Comparison of ENCODE assay signal across 2 cellular contexts in the genomic region with DNA sequence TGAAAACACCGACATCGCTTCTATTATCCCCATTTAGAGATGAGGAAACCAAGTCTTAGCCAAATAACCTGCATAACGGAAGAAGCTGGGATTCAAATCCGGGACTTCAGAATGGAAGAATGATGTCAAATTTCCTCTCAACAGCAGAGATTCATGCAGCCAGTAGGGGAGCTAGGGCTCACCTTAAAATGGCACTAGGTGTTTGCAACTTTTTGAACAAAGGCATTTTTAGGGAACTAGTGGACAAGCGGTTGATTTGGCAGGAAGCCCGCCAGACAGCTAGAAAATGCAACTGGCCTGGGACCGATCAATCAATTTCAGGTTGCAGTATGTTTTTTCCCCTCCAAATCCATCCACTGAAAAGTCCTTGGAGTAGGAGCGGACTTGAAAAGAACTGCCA.
TF ChIP-seq lines count a peak whose summit lies in the region.

No MANE protein-coding gene starts in this region.

TF ChIP-seq in SK-N-SH treated with all-trans-retinoic acid at 6 μM for 48 hours, 23 proteins besides CTCF, POLR2A, EP300 and RAD21 (continued from another document):
- TF ChIP-seq TSHZ2 (CRISPR knock-in tag; IDR thresholded peaks at IDR 0.05) (no peak), TCF4 (CRISPR knock-in tag; IDR thresholded peaks at IDR 0.05; ENCODE audit: borderline replicate concordance) (no peak), OSR1 (CRISPR knock-in tag; IDR thresholded peaks at IDR 0.05) (no peak), TOX (CRISPR knock-in tag; IDR thresholded peaks at IDR 0.05; ENCODE audit: borderline replicate concordance) (no peak), ZC3H10 (CRISPR knock-in tag; IDR thresholded peaks at IDR 0.05) (no peak), ESRRG (CRISPR knock-in tag; IDR thresholded peaks at IDR 0.05) (no peak), ZNF8 (CRISPR knock-in tag; IDR thresholded peaks at IDR 0.05) (no peak), BACH2 (CRISPR knock-in tag; IDR thresholded peaks at IDR 0.05; ENCODE audit: borderline replicate concordance) (no peak), ZFP3 (CRISPR knock-in tag; IDR thresholded peaks at IDR 0.05) (no peak), SNAI2 (CRISPR knock-in tag; IDR thresholded peaks at IDR 0.05) (no peak), GLIS3 (CRISPR knock-in tag; IDR thresholded peaks at IDR 0.05) (no peak), ZNF70 (CRISPR knock-in tag; IDR thresholded peaks at IDR 0.05) (no peak)
- TF ChIP-seq, protein P1, sequence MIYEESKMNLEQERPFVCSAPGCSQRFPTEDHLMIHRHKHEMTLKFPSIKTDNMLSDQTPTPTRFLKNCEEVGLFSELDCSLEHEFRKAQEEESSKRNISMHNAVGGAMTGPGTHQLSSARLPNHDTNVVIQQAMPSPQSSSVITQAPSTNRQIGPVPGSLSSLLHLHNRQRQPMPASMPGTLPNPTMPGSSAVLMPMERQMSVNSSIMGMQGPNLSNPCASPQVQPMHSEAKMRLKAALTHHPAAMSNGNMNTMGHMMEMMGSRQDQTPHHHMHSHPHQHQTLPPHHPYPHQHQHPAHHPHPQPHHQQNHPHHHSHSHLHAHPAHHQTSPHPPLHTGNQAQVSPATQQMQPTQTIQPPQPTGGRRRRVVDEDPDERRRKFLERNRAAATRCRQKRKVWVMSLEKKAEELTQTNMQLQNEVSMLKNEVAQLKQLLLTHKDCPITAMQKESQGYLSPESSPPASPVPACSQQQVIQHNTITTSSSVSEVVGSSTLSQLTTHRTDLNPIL (CRISPR knock-in tag; IDR thresholded peaks at IDR 0.05; ENCODE audit: low read depth) = no peak

TF ChIP-seq in endothelial cell of umbilical vein, 7 proteins besides CTCF, POLR2A, EP300 and RAD21 (continued from another document):
- TF ChIP-seq POLR2AphosphoS5 (IDR thresholded peaks at IDR 0.05; ENCODE audit: insufficient read depth, low read depth, low read length) (no peak), MYC (IDR thresholded peaks at IDR 0.05; ENCODE audit: low read depth, low read length) (no peak)
